Comparison of ENCODE assay signal across 8 cellular contexts in genomic region chr21:32392880-32393676, GRCh38.
DNase-seq lines count a peak whose midpoint lies in the region; ATAC-seq and TF ChIP-seq lines count a peak whose summit lies in the region.

URB1 (minus strand) TSS chr21:32393012; CDS start chr21:32392910, 102 bp downstream.

- peak within 1 kb of the TSS; percentile 99 for H3K4me3 ChIP-seq in choroid plexus epithelial cell (ENCODE audit: low read depth, low read length)

- no peaks in the 10 kb centered on the region for H3K27me3 ChIP-seq in layer of hippocampus (ENCODE audit: control insufficient read depth, insufficient read depth, low read length)

- H3K27ac ChIP-seq in layer of hippocampus (ENCODE audit: low read depth, low read length) = peak within 1 kb of the TSS; percentile 73

- TF ChIP-seq CTCF in choroid plexus epithelial cell (conservative IDR thresholded peaks at IDR 0.05; ENCODE audit: low read depth, low read length) = no peak

- ATAC-seq in GM19043 (IDR thresholded peaks at IDR 0.05; ENCODE audit: low read depth, unreplicated experiment) (peak; percentile 89), HG03342 (IDR thresholded peaks at IDR 0.05; ENCODE audit: unreplicated experiment) (peak; percentile 82)

- DNase-seq in AML-193 (lab: John Stamatoyannopoulos, UW) (peak; percentile 62 to 68), NCI-H510A treated with DMSO at 0.1 percent for 48 hours (lab: John Stamatoyannopoulos, UW) (peak; percentile 75), choroid plexus epithelial cell (ENCODE audit: low read depth) (peak; percentile 86)
- DNase-seq in activated CD4-positive, alpha-beta T cell treated with anti-CD3 and anti-CD28 coated beads for 4 hours = peak; percentile 92 to 97
- peak; percentile 97 to 98 for DNase-seq in stimulated activated CD4-positive, alpha-beta T cell treated with anti-CD3 and anti-CD28 coated beads, Interleukin-1b, Interleukin-23, amount 100 ng/mL, for 4 hours (ENCODE audit: low read depth in 2 of 2)

Comparison
In these comparisons a context has a peak if more than half of its experiments do, and no peak if none do; other contexts are left out.
1. Peak in every context shown above with its lines: DNase-seq, ATAC-seq, H3K4me3 ChIP-seq and H3K27ac ChIP-seq.